In genomic region chr21:16308269-16308668, GRCh38 we compare ENCODE assay signal across 9 cellular contexts.
DNase-seq lines count a peak whose midpoint lies in the region; ATAC-seq, FAIRE-seq and TF ChIP-seq lines count a peak whose summit lies in the region.
"Had no signal": no experiment of that assay in that cellular context is flagged by ENCODE, and none has a peak within 500 bp of the region (broad histone marks: within the 10 kb centered on the region; RNA-seq: fewer than 3 reads in every experiment).

No MANE protein-coding gene starts in this region.

- no peak overlapping the region for H4K8ac ChIP-seq in mesenchymal stem cell (ENCODE audit: low read length)

- H3K23ac ChIP-seq in mesenchymal stem cell (ENCODE audit: low read length in 2 of 2), result no peak overlapping the region

- H3K79me1 ChIP-seq in mesenchymal stem cell (replicated peaks; ENCODE audit: low read length, poor library complexity, severe bottlenecking), result peaks cover 6% of the 10 kb centered on the region

- H3K79me2 ChIP-seq in astrocyte (ENCODE audit: insufficient read depth, low read length), result peaks cover 43% of the 10 kb centered on the region

- no peaks in the 10 kb centered on the region for H4K20me1 ChIP-seq in astrocyte (ENCODE audit: insufficient read depth, low read length)

- H3K4me3 Mint-ChIP-seq in astrocyte (ENCODE audit: unreplicated experiment), result no peak overlapping the region

- H2AK5ac ChIP-seq in mesenchymal stem cell (ENCODE audit: low read length, severe bottlenecking), result no peak overlapping the region

- no peak overlapping the region for H2BK120ac ChIP-seq in mesenchymal stem cell (ENCODE audit: low read depth, low read length)

- H3K9me3 ChIP-seq in astrocyte (ENCODE audit: insufficient read depth, low read depth, low read length) (no peaks in the 10 kb centered on the region), mesenchymal stem cell (ENCODE audit: control insufficient read depth, low read length) (no peaks in the 10 kb centered on the region)

- FAIRE-seq in astrocyte (lab: Jason Lieb, UNC), result peak; percentile 76
- FAIRE-seq in GM19239 (lab: Jason Lieb, UNC), result no peak
- FAIRE-seq: K562 had no signal

- no peaks in the 10 kb centered on the region for H3K9me3 Mint-ChIP-seq in astrocyte (ENCODE audit: unreplicated experiment)

- H3K27me3 ChIP-seq in astrocyte (ENCODE audit: insufficient read depth, low read length), result no peaks in the 10 kb centered on the region
- no peaks in the 10 kb centered on the region for H3K27me3 ChIP-seq in mesenchymal stem cell (ENCODE audit: control insufficient read depth in 1 of 2, insufficient read depth in 1 of 2, low read length in 2 of 2)

- no peak overlapping the region for H2BK5ac ChIP-seq in mesenchymal stem cell (ENCODE audit: low read depth, low read length, poor library complexity, severe bottlenecking)

- H4K91ac ChIP-seq in mesenchymal stem cell (ENCODE audit: low read length), result no peak overlapping the region

- H3K4me1 ChIP-seq in astrocyte (ENCODE audit: insufficient read depth, low read length) (peaks cover 27% of the 10 kb centered on the region), mesenchymal stem cell (ENCODE audit: control insufficient read depth, insufficient read depth, low read depth, low read length) (no peaks in the 10 kb centered on the region)

- no peak overlapping the region for H3K4ac ChIP-seq in mesenchymal stem cell (ENCODE audit: low read depth in 1 of 2, low read length in 2 of 2)

- no CpG with 5 or more reads among the region's 1 CpG for WGBS in mesenchymal stem cell

- H3K9ac ChIP-seq in astrocyte (ENCODE audit: low read length) (peak overlapping the region; percentile 82), mesenchymal stem cell (ENCODE audit: low read length) (peak overlapping the region; percentile 95)

- no peak overlapping the region for H3K18ac ChIP-seq in mesenchymal stem cell (ENCODE audit: low read depth in 1 of 2, low read length in 2 of 2)

- H3K4me3 ChIP-seq in astrocyte (ENCODE audit: insufficient read depth, low read depth, low read length) (peak overlapping the region; percentile 51), mesenchymal stem cell (ENCODE audit: insufficient read depth in 1 of 2, low read depth in 1 of 2, low read length in 2 of 2) (peak overlapping the region in 1 of 2 experiments; percentile 75)
- H3K4me3 ChIP-seq: K562 had no signal

- TF ChIP-seq CTCF in astrocyte (IDR thresholded peaks at IDR 0.05; ENCODE audit: insufficient read depth, low read depth, low read length), result no peak

- no peaks in the 10 kb centered on the region for H3K36me3 ChIP-seq in astrocyte (ENCODE audit: insufficient read depth, low read length)
- H3K36me3 ChIP-seq in mesenchymal stem cell (ENCODE audit: control insufficient read depth in 1 of 2, insufficient read depth in 2 of 2, low read depth in 1 of 2, low read length in 2 of 2), result no peaks in the 10 kb centered on the region

- H3K4me2 ChIP-seq in astrocyte (ENCODE audit: low read length) (peak overlapping the region; percentile 82), mesenchymal stem cell (ENCODE audit: low read length, poor library complexity, severe bottlenecking) (peak overlapping the region; percentile 7)

- no peak overlapping the region for H3K14ac ChIP-seq in mesenchymal stem cell (ENCODE audit: low read length in 2 of 2)

- peak; percentile 70 for ATAC-seq in HG02623 (IDR thresholded peaks at IDR 0.05; ENCODE audit: unreplicated experiment)
- no peak for ATAC-seq in HG03175 (IDR thresholded peaks at IDR 0.05; ENCODE audit: unreplicated experiment)
- ATAC-seq: K562 had no signal

- H3K27ac Mint-ChIP-seq in astrocyte (ENCODE audit: unreplicated experiment), result no peak overlapping the region

- no peak overlapping the region for H2BK15ac ChIP-seq in mesenchymal stem cell (ENCODE audit: low read depth, poor library complexity, severe bottlenecking)

- no peak overlapping the region for H2BK12ac ChIP-seq in mesenchymal stem cell (ENCODE audit: low read length in 2 of 2)

- peaks cover 4% of the 10 kb centered on the region for H3K4me1 Mint-ChIP-seq in astrocyte (ENCODE audit: low read depth, unreplicated experiment)

- H3K27ac ChIP-seq in astrocyte (ENCODE audit: low read depth, low read length) (peak overlapping the region; percentile 77), mesenchymal stem cell (ENCODE audit: low read length, poor library complexity, severe bottlenecking) (peak overlapping the region; percentile 10)

- peak; percentile 34 for DNase-seq in Ammon's horn (ENCODE audit: low spot score)
- DNase-seq in astrocyte (ENCODE audit: low read depth), result peak; percentile 73
- DNase-seq in mesenchymal stem cell, result peak; percentile 7
- no peak for DNase-seq in COLO668 (lab: John Stamatoyannopoulos, UW; ENCODE audit: unreplicated experiment)
- no peak for DNase-seq in GM19239 (ENCODE audit: insufficient read length, low spot score)
- no peak for DNase-seq in mucosa of gallbladder (ENCODE audit: low spot score)

- H3K36me3 Mint-ChIP-seq in astrocyte (ENCODE audit: low read depth, unreplicated experiment), result no peaks in the 10 kb centered on the region

- H3K27me3 Mint-ChIP-seq in astrocyte (ENCODE audit: low read depth, unreplicated experiment), result no peaks in the 10 kb centered on the region

- H2AFZ ChIP-seq in astrocyte (ENCODE audit: low read depth, low read length) (peak overlapping the region; percentile 11), mesenchymal stem cell (ENCODE audit: low read depth, low read length) (no peak overlapping the region)

Comparison
In these comparisons a context has a peak if more than half of its experiments do, and no peak if none do; other contexts are left out.
1. DNase-seq: peak in Ammon's horn (single experiment), astrocyte (single experiment) and mesenchymal stem cell (single experiment); none in COLO668 (single experiment), GM19239 (single experiment) and mucosa of gallbladder (single experiment).